Comparison of ENCODE assay signal across 20 cellular contexts in the genomic region with DNA sequence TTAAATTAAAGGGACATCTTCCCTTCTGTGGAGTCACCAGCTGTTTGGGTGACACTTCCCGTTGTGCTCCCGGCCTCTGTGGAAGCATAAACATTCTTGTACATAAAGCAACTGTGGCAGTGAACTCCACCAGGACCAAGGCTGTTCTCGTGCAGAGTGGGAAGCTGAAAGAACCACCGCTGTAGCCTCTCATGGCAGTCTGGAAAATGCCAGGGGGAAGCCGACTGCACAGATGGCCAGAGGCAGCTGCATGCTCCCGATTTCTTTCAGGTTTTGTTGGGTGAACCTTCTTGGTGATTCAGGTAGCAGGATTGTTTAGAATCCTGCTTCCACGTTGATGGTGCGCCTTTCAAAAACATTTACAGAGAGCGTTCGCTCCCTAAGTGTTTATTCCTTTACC. TPM values are rescaled to one million over a fixed set of nuclear protein-coding genes. Genes with fewer than 3 reads are reported as not detected.
DNase-seq lines count a peak whose midpoint lies in the region; ATAC-seq and TF ChIP-seq lines count a peak whose summit lies in the region.
"Had no signal": no experiment of that assay in that cellular context is flagged by ENCODE, and none has a peak within 500 bp of the region (broad histone marks: within the 10 kb centered on the region; RNA-seq: fewer than 3 reads in every experiment).

No MANE protein-coding gene starts in this region.

- TF ChIP-seq CTCF in CD4-positive, alpha-beta T cell (IDR thresholded peaks at IDR 0.05), result no peak
- TF ChIP-seq CTCF in HL-60 (IDR thresholded peaks at IDR 0.05; ENCODE audit: insufficient read depth, low read length), result no peak

- no peak for ATAC-seq in CD4-positive, alpha-beta T cell (ENCODE audit: poor library complexity)
- no peak for ATAC-seq in naive thymus-derived CD8-positive, alpha-beta T cell
- no peak for ATAC-seq in GM18511 (IDR thresholded peaks at IDR 0.05; ENCODE audit: unreplicated experiment)
- no peak for ATAC-seq in HG03025 (IDR thresholded peaks at IDR 0.05; ENCODE audit: low FRiP score, unreplicated experiment)
- ATAC-seq: activated CD8-positive, alpha-beta memory T cell treated with anti-CD3 and anti-CD28 coated beads, Interleukin-2, amount 10 ng/mL, durations not matched to agents 7 days and 5 days; effector memory CD8-positive, alpha-beta T cell; psoas muscle had no signal

- no peaks in the 10 kb centered on the region for H3K4me1 ChIP-seq in adipocyte (ENCODE audit: control insufficient read depth, insufficient read depth, low read length)
- H3K4me1 ChIP-seq: adrenal gland, psoas muscle had no signal

- H3K27ac ChIP-seq in CD4-positive, alpha-beta T cell (ENCODE audit: low read depth, low read length), result no peak overlapping the region
- H3K27ac ChIP-seq in HL-60 (replicated peaks), result peak overlapping the region; percentile 23; the same call in 1 of the 2 replicates
- H3K27ac ChIP-seq: adrenal gland, psoas muscle had no signal

- peaks cover 4% of the 10 kb centered on the region for H3K36me3 Mint-ChIP-seq in CD4-positive, alpha-beta T cell (ENCODE audit: low read depth)
- H3K36me3 Mint-ChIP-seq in naive thymus-derived CD8-positive, alpha-beta T cell, result peaks cover 0 to 31% (median 6%) of the 10 kb centered on the region in 3 donors
- peaks cover 14% of the 10 kb centered on the region for H3K36me3 Mint-ChIP-seq in T-helper 2 cell treated with Interferon-gamma antibody and Interleukin-4, amounts not matched to agents 5 μg/mL and 100 μg/mL, for 36 hours (ENCODE audit: low read depth)

- no peaks in the 10 kb centered on the region for H3K9me3 ChIP-seq in CD4-positive, alpha-beta T cell (ENCODE audit: control insufficient read depth, low read length)
- no peaks in the 10 kb centered on the region for H3K9me3 ChIP-seq in adipocyte (ENCODE audit: control insufficient read depth, low read length)
- H3K9me3 ChIP-seq: adrenal gland had no signal

- no peaks in the 10 kb centered on the region for H3K27me3 Mint-ChIP-seq in CD4-positive, alpha-beta T cell
- no peaks in the 10 kb centered on the region for H3K27me3 Mint-ChIP-seq in naive thymus-derived CD8-positive, alpha-beta T cell
- peaks cover 2% of the 10 kb centered on the region for H3K27me3 Mint-ChIP-seq in T-helper 2 cell treated with Interferon-gamma antibody and Interleukin-4, amounts not matched to agents 5 μg/mL and 100 μg/mL, for 36 hours (ENCODE audit: low read depth)
- H3K27me3 Mint-ChIP-seq: activated CD8-positive, alpha-beta memory T cell treated with anti-CD3 and anti-CD28 coated beads, Interleukin-2, amount 10 ng/mL, durations not matched to agents 7 days and 5 days; effector memory CD8-positive, alpha-beta T cell had no signal

- intact Hi-C loops in CD4-positive, alpha-beta T cell (cut with DNase I, micrococcal nuclease), result no loop called here

- CTCF ChIA-PET in CD4-positive, alpha-beta T cell (lab: Charles Lee), result interaction anchor here (2.5 kb wide), 1 partner anchor 9 kb away, joined by 12 read pairs; no protein-coding TSS in a partner anchor

- DNase-seq in CD4-positive, alpha-beta T cell, result no peak
- peak in 1 of 2 experiments; percentile 30 for DNase-seq in HL-60 (ENCODE audit: low read depth in 1 of 2, low spot score in 1 of 2)
- peak; percentile 52 for DNase-seq in adipocyte (ENCODE audit: low read depth)
- DNase-seq in naive thymus-derived CD8-positive, alpha-beta T cell, result no peak
- DNase-seq in T-helper 2 cell treated with Interferon-gamma antibody and Interleukin-4, amounts not matched to agents 5 μg/mL and 100 μg/mL, for 36 hours (ENCODE audit: low spot score), result no peak
- DNase-seq: activated CD4-positive, CD25-positive, alpha-beta regulatory T cell treated with anti-CD3 and anti-CD28 coated beads, Interleukin-2, amount 50 U/mL, for 72 hours; activated CD8-positive, alpha-beta memory T cell treated with anti-CD3 and anti-CD28 coated beads, Interleukin-2, amount 10 ng/mL, durations not matched to agents 7 days and 5 days; adrenal gland; central memory CD4-positive, alpha-beta T cell; effector memory CD8-positive, alpha-beta T cell; Kasumi-1; mesendoderm; NCI-H1417 treated with DMSO at 0.1 percent for 48 hours; NCI-H510A treated with DMSO at 0.1 percent for 48 hours; psoas muscle; stimulated activated CD8-positive, alpha-beta memory T cell treated with anti-CD3 and anti-CD28 coated beads, Interleukin-4, amount 100 ng/mL, for 48 hours had no signal

- no peaks in the 10 kb centered on the region for H3K9me3 Mint-ChIP-seq in CD4-positive, alpha-beta T cell
- peaks cover 0 to 10% (median 3%) of the 10 kb centered on the region in 9 donors for H3K9me3 Mint-ChIP-seq in naive thymus-derived CD8-positive, alpha-beta T cell
- peaks cover 13% of the 10 kb centered on the region for H3K9me3 Mint-ChIP-seq in T-helper 2 cell treated with Interferon-gamma antibody and Interleukin-4, amounts not matched to agents 5 μg/mL and 100 μg/mL, for 36 hours
- H3K9me3 Mint-ChIP-seq: effector memory CD8-positive, alpha-beta T cell had no signal

- peaks cover 6% of the 10 kb centered on the region for H3K36me3 ChIP-seq in adipocyte (ENCODE audit: control insufficient read depth, insufficient read depth, low read length, severe bottlenecking)
- H3K36me3 ChIP-seq: adrenal gland had no signal

- H3K27me3 ChIP-seq in CD4-positive, alpha-beta T cell (ENCODE audit: control insufficient read depth, insufficient read depth, low read length), result no peaks in the 10 kb centered on the region
- H3K27me3 ChIP-seq in HL-60 (ENCODE audit: insufficient read depth, poor library complexity, severe bottlenecking), result no peaks in the 10 kb centered on the region
- H3K27me3 ChIP-seq in adipocyte (replicated peaks; ENCODE audit: control insufficient read depth, insufficient read depth, low read length), result no peaks in the 10 kb centered on the region
- H3K27me3 ChIP-seq: adrenal gland had no signal

- POLR2A ChIA-PET in CD4-positive, alpha-beta T cell (lab: Charles Lee), result interaction anchor here (1.4 to 5.4 kb wide), 5 partner anchors 9 to 25 kb away, joined by 4 to 44 read pairs (median 11); a partner anchor contains a TSS
- POLR2A ChIA-PET in naive thymus-derived CD8-positive, alpha-beta T cell (lab: Charles Lee), result interaction anchor here (1.8 to 7.6 kb wide), 2 partner anchors 9 to 31 kb away, joined by 4 to 51 read pairs; a partner anchor contains a TSS

- no peak overlapping the region for H3K4me3 Mint-ChIP-seq in CD4-positive, alpha-beta T cell
- H3K4me3 Mint-ChIP-seq in naive thymus-derived CD8-positive, alpha-beta T cell, result no peak overlapping the region
- no peak overlapping the region for H3K4me3 Mint-ChIP-seq in T-helper 2 cell treated with Interferon-gamma antibody and Interleukin-4, amounts not matched to agents 5 μg/mL and 100 μg/mL, for 36 hours
- H3K4me3 Mint-ChIP-seq: nephron had no signal

- H3K27ac Mint-ChIP-seq in CD4-positive, alpha-beta T cell, result peak overlapping the region; percentile 73
- peak overlapping the region in 9 of 10 donors; percentile 39 to 93 (median 66) for H3K27ac Mint-ChIP-seq in naive thymus-derived CD8-positive, alpha-beta T cell
- H3K27ac Mint-ChIP-seq in T-helper 2 cell treated with Interferon-gamma antibody and Interleukin-4, amounts not matched to agents 5 μg/mL and 100 μg/mL, for 36 hours, result no peak overlapping the region
- H3K27ac Mint-ChIP-seq: activated T-helper 2 cell treated with anti-CD3 and anti-CD28 coated beads, Interferon-gamma antibody, Interleukin-2, Interleukin-4, amounts not matched to agents 10 μg/mL and 5 μg/mL and 100 μg/mL, durations not matched to agents 14 hours and 24 hours and 36 hours; nephron had no signal

- peaks cover 82% of the 10 kb centered on the region for H3K4me1 Mint-ChIP-seq in CD4-positive, alpha-beta T cell (ENCODE audit: low read depth)
- peaks cover 45 to 94% (median 87%) of the 10 kb centered on the region in 4 donors for H3K4me1 Mint-ChIP-seq in naive thymus-derived CD8-positive, alpha-beta T cell
- peaks cover 40% of the 10 kb centered on the region for H3K4me1 Mint-ChIP-seq in T-helper 2 cell treated with Interferon-gamma antibody and Interleukin-4, amounts not matched to agents 5 μg/mL and 100 μg/mL, for 36 hours (ENCODE audit: low read depth)

- no peak overlapping the region for H3K4me3 ChIP-seq in HL-60 (replicated peaks; ENCODE audit: insufficient read depth, low read length)
- no peak overlapping the region for H3K4me3 ChIP-seq in adipocyte (ENCODE audit: low read length)
- H3K4me3 ChIP-seq: adrenal gland, psoas muscle had no signal

- no peak overlapping the region for H3K9ac ChIP-seq in adipocyte (ENCODE audit: low read length)

RNA-seq across cellular contexts. Expression of a gene that starts 10.4 kb away (rescaled TPM):
- total RNA-seq in CD4-positive, alpha-beta T cell, result 10 to 100 TPM; 24.5 to 28.6 TPM
- 10 to 100 TPM; 33.7 to 35.2 TPM for total RNA-seq in naive thymus-derived CD8-positive, alpha-beta T cell
- 10 to 100 TPM in 1 of 3 donors, 1 to 10 TPM in 2; 6.8 to 12.8 (median 7.1) TPM for polyA plus RNA-seq in naive thymus-derived CD8-positive, alpha-beta T cell
